In the genomic region with DNA sequence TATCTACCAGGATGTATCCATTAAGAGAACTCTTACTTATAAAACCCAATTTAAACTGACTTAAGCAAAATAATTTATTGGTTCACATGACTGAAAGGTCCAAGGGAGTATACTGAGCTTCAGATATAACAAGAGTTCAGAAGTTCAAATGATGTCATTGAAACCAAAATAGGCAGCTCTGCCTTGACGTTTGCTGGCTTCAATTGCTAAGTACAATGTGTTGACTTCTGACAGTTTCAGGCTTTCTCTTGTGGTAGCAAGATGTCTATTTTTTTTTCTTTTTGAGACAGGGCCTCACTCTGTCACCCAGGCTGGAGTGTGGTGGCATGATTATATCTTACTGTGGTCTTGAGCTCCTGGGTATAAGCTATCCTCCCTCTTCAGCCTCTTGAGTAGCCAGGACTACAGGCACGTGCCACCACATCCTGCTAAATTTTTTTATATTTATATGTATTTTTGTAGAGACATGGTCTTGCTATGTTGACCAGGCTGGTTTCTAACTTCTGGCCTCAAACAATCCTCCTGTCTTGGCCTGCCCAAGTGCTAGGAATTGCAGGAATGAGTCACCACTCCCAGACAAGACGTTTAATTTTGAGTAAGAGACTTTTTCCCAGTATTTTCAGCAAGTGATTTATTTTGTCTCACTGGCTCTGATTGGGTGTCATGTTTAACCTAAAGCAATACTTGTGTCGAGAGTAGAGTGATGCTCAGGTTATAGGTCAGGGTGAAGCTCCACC, we compare ENCODE assay signal across 11 cellular contexts.
A peak's percentile ranks its signal among the peaks of the same experiment; 100 is the strongest.
DNase-seq lines count a peak whose midpoint lies in the region; ATAC-seq and TF ChIP-seq lines count a peak whose summit lies in the region.
"Had no signal": no experiment of that assay in that cellular context is flagged by ENCODE, and none has a peak within 500 bp of the region (broad histone marks: within the 10 kb centered on the region; RNA-seq: fewer than 3 reads in every experiment).

No MANE protein-coding gene starts in this region.

- DNase-seq in NCI-H226, result peak; percentile 20
- DNase-seq in renal cortical epithelial cell (ENCODE audit: low read depth), result peak; percentile 6
- DNase-seq in NCI-H1694 (lab: John Stamatoyannopoulos, UW), result no peak
- DNase-seq in G401 (ENCODE audit: low spot score), result no peak
- no peak for DNase-seq in Ammon's horn (ENCODE audit: low spot score)
- no peak for DNase-seq in left lung
- DNase-seq: SHP77, upper lobe of left lung had no signal

- ATAC-seq in GM19395 (IDR thresholded peaks at IDR 0.05; ENCODE audit: unreplicated experiment) (peak; percentile 83), HG02798 (IDR thresholded peaks at IDR 0.05; ENCODE audit: poor library complexity, unreplicated experiment) (peak; percentile 79), left lung (no peak)

- TF ChIP-seq CTCF in left lung (IDR thresholded peaks at IDR 0.05), result no peak

- H3K4me1 ChIP-seq in left lung, result no peaks in the 10 kb centered on the region
- H3K4me1 ChIP-seq: upper lobe of left lung had no signal

- H3K4me3 ChIP-seq in left lung, result no peak overlapping the region
- H3K4me3 ChIP-seq: cardiac muscle cell, upper lobe of left lung had no signal

- H3K27ac ChIP-seq in left lung, result no peak overlapping the region
- H3K27ac ChIP-seq: cardiac muscle cell, upper lobe of left lung had no signal

- intact Hi-C loops in left lung (cut with DNase I), result no loop called here

- no peaks in the 10 kb centered on the region for H3K36me3 ChIP-seq in left lung
- H3K36me3 ChIP-seq: cardiac muscle cell, upper lobe of left lung had no signal

- H3K9me3 ChIP-seq in left lung, result no peaks in the 10 kb centered on the region
- H3K9me3 ChIP-seq: upper lobe of left lung had no signal

- H3K27me3 ChIP-seq in left lung, result no peaks in the 10 kb centered on the region
- H3K27me3 ChIP-seq: cardiac muscle cell, upper lobe of left lung had no signal

- in situ Hi-C loops in G401 (cut with HindIII; ENCODE audit: low sequenced_read_pairs), result no loop called here

Comparison
In these comparisons a context has a peak if more than half of its experiments do, and no peak if none do; other contexts are left out.
1. DNase-seq: peak in NCI-H226 (single experiment) and renal cortical epithelial cell (single experiment); none in NCI-H1694 (single experiment), G401 (single experiment), Ammon's horn (single experiment) and left lung (0 of 2).